Comparison of ENCODE assay signal across 14 cellular contexts in genomic region chr2:147904051-147904450, GRCh38. TPM values are rescaled to one million over a fixed set of nuclear protein-coding genes. Genes with fewer than 3 reads are reported as not detected.
DNase-seq lines count a peak whose midpoint lies in the region; TF ChIP-seq lines count a peak whose summit lies in the region.
"Had no signal": no experiment of that assay in that cellular context is flagged by ENCODE, and none has a peak within 500 bp of the region (broad histone marks: within the 10 kb centered on the region; RNA-seq: fewer than 3 reads in every experiment).

No MANE protein-coding gene starts in this region.

- TF ChIP-seq CTCF in suprapubic skin (IDR thresholded peaks at IDR 0.05) (no peak), stomach (IDR thresholded peaks at IDR 0.05) (no peak)

- WGBS in suprapubic skin = 73% methylated on average over 4 of the region's 4 CpGs
- WGBS in stomach, 5 donors = 66 to 74% (median 71%) methylated on average over 4 of the region's 4 CpGs

- DNase-seq in DMS53 (lab: John Stamatoyannopoulos, UW) = peak; percentile 8
- peak; percentile 48 for DNase-seq in HT-29 (ENCODE audit: low spot score)
- peak; percentile 12 for DNase-seq in epithelial cell of prostate (ENCODE audit: low read depth, low spot score)
- DNase-seq in suprapubic skin (ENCODE audit: low spot score in 2 of 2) = no peak
- no peak for DNase-seq in central memory CD4-positive, alpha-beta T cell
- DNase-seq in activated CD4-positive, alpha-beta T cell treated with anti-CD3 and anti-CD28 coated beads, Interleukin-2, amount 50 U/mL, for 1 hour = no peak
- no peak for DNase-seq in stomach
- DNase-seq: ACHN; CD4-positive, CD25-positive, alpha-beta regulatory T cell; DMS79; GOT3; H9 had no signal

- H3K27ac ChIP-seq in epithelial cell of prostate (no peak overlapping the region), suprapubic skin (peak overlapping the region; percentile 41), stomach (no peak overlapping the region)
- H3K27ac ChIP-seq: BLaER1 treated with 17β-estradiol and CSF1 and Interleukin-3, amounts not matched to agents 10 nM and 100 nM had no signal

- no peaks in the 10 kb centered on the region for H3K27me3 ChIP-seq in suprapubic skin
- H3K27me3 ChIP-seq in stomach = no peaks in the 10 kb centered on the region
- H3K27me3 ChIP-seq: BLaER1 treated with 17β-estradiol and CSF1 and Interleukin-3, amounts not matched to agents 10 nM and 100 nM had no signal

- no peak for TF ChIP-seq EP300 in suprapubic skin (IDR thresholded peaks at IDR 0.05)
- no peak for TF ChIP-seq EP300 in stomach (IDR thresholded peaks at IDR 0.05)

- intact Hi-C loops in stomach (cut with DNase I; ENCODE audit: low total_unique reads) = no loop called here

- no peaks in the 10 kb centered on the region for H3K9me3 ChIP-seq in suprapubic skin
- no peaks in the 10 kb centered on the region for H3K9me3 ChIP-seq in stomach

- no peak for TF ChIP-seq POLR2A in suprapubic skin (IDR thresholded peaks at IDR 0.05)
- TF ChIP-seq POLR2A in stomach (IDR thresholded peaks at IDR 0.05) = no peak

- no peak overlapping the region for H3K4me3 ChIP-seq in suprapubic skin
- no peak overlapping the region for H3K4me3 ChIP-seq in stomach
- H3K4me3 ChIP-seq: BLaER1 treated with 17β-estradiol and CSF1 and Interleukin-3, amounts not matched to agents 10 nM and 100 nM; GM12878 had no signal

- H3K4me1 ChIP-seq in suprapubic skin = peaks cover 17% of the 10 kb centered on the region
- H3K4me1 ChIP-seq in stomach = peaks cover 0 to 4% (median 2%) of the 10 kb centered on the region in 4 donors
- H3K4me1 ChIP-seq: BLaER1 treated with 17β-estradiol and CSF1 and Interleukin-3, amounts not matched to agents 10 nM and 100 nM had no signal

- H3K36me3 ChIP-seq in suprapubic skin (peaks cover 12% of the 10 kb centered on the region), stomach (peaks cover 0 to 10% (median 8%) of the 10 kb centered on the region in 4 donors)

RNA-seq across cellular contexts. Expression of gene ACVR2A, which starts 59.2 kb away (rescaled TPM):
- total RNA-seq in HT-29 (2014; rRNA removed; shearing (Covaris generic)) = 2.8 and 3.0 TPM in 2 replicates
- 100 to 1,000 TPM in 1 of 4 donors, 10 to 100 TPM in 3; 38.7 to 123 (median 45.0) TPM for total RNA-seq in suprapubic skin
- 10 to 100 TPM; 10.5 to 46.8 (median 14.3) TPM for total RNA-seq in stomach
- polyA plus RNA-seq in stomach = 1 to 10 TPM; 1.9 to 5.8 (median 2.3) TPM

Comparison
In these comparisons a context has a peak if more than half of its experiments do, and no peak if none do; other contexts are left out.
1. DNase-seq: peak in DMS53 (single experiment), HT-29 (single experiment) and epithelial cell of prostate (single experiment); none in suprapubic skin (0 of 2), central memory CD4-positive, alpha-beta T cell (single experiment), activated CD4-positive, alpha-beta T cell treated with anti-CD3 and anti-CD28 coated beads, Interleukin-2, amount 50 U/mL, for 1 hour (single experiment) and stomach (single experiment).